Comparison of ENCODE assay signal across 11 cellular contexts in genomic region chr1:91889717-91890459, GRCh38. TPM values are rescaled to one million over a fixed set of nuclear protein-coding genes. Genes with fewer than 3 reads are reported as not detected.
DNase-seq lines count a peak whose midpoint lies in the region; ATAC-seq and TF ChIP-seq lines count a peak whose summit lies in the region.
"Had no signal": no experiment of that assay in that cellular context is flagged by ENCODE, and none has a peak within 500 bp of the region (broad histone marks: within the 10 kb centered on the region; RNA-seq: fewer than 3 reads in every experiment).

No MANE protein-coding gene starts in this region.

- no peak overlapping the region for H3K14ac ChIP-seq in trophoblast cell (ENCODE audit: low read length)

- H2AK5ac ChIP-seq in trophoblast cell (ENCODE audit: low read length), result no peak overlapping the region

- no peak overlapping the region for H4K12ac ChIP-seq in trophoblast cell (ENCODE audit: low read depth, low read length)

- H3K4me3 ChIP-seq in GM23248 (no peak overlapping the region), PC-3 (ENCODE audit: low read length) (no peak overlapping the region), trophoblast cell (ENCODE audit: low read depth, low read length) (no peak overlapping the region), sigmoid colon (no peak overlapping the region)

- H3K79me2 ChIP-seq in GM23248 (ENCODE audit: insufficient read depth) (peaks cover 4% of the 10 kb centered on the region), PC-3 (ENCODE audit: low read length) (no peaks in the 10 kb centered on the region), trophoblast cell (ENCODE audit: control insufficient read depth, insufficient read depth, low read length, poor library complexity) (peaks cover 7% of the 10 kb centered on the region)

- BruUV-seq in PC-3 (replicated peaks; lab: Mats Ljungman, UMichigan), result no TSS peak

- TF ChIP-seq CTCF in PC-3 (conservative IDR thresholded peaks at IDR 0.05; ENCODE audit: low read depth, low read length) (no peak), sigmoid colon (IDR thresholded peaks at IDR 0.05) (no peak)

- DNase-seq in GM23248, result peak; percentile 52
- DNase-seq in PC-3, result peak; percentile 75
- DNase-seq in epithelial cell of prostate (ENCODE audit: low read depth, low spot score), result peak; percentile 75
- DNase-seq in trophoblast cell, result peak; percentile 52 to 84
- no peak for DNase-seq in sigmoid colon
- DNase-seq: immature natural killer cell, NCI-H1436 treated with DMSO at 0.1 percent for 48 hours, T-helper 9 cell had no signal

- CTCF ChIA-PET in PC-3 (lab: Charles Lee), result no interaction called here

- POLR2A ChIA-PET in PC-3 (lab: Charles Lee; ENCODE audit: unreplicated experiment), result interaction anchor here (0.6 kb wide), 1 partner anchor 260 kb away, joined by 3 read pairs; no protein-coding TSS in a partner anchor

- no peak overlapping the region for H2BK120ac ChIP-seq in trophoblast cell (ENCODE audit: insufficient read depth, low read length, poor library complexity)

- no peak for TF ChIP-seq POLR2A in sigmoid colon (IDR thresholded peaks at IDR 0.05)

- H3K4ac ChIP-seq in trophoblast cell (ENCODE audit: low read depth, low read length), result no peak overlapping the region

- H3K9me2 ChIP-seq in GM23248 (ENCODE audit: insufficient read depth) (no peaks in the 10 kb centered on the region), PC-3 (replicated peaks; ENCODE audit: low read length) (no peaks in the 10 kb centered on the region)

- H4K20me1 ChIP-seq in GM23248 (ENCODE audit: insufficient read depth), result no peaks in the 10 kb centered on the region
- H4K20me1 ChIP-seq in PC-3 (ENCODE audit: low read length), result no peaks in the 10 kb centered on the region

- peaks cover 7% of the 10 kb centered on the region for H3K79me1 ChIP-seq in trophoblast cell (ENCODE audit: low read length)

- H3K27me3 ChIP-seq in GM23248 (replicated peaks; ENCODE audit: insufficient read depth) (no peaks in the 10 kb centered on the region), PC-3 (ENCODE audit: low read length) (no peaks in the 10 kb centered on the region), trophoblast cell (ENCODE audit: insufficient read depth, low read length) (peaks cover 7% of the 10 kb centered on the region), sigmoid colon (no peaks in the 10 kb centered on the region)

- ATAC-seq in PC-3 (0 out of 2 replicates have a peak, but pooled peaks have one; percentile 5), HG02840 (IDR thresholded peaks at IDR 0.05; ENCODE audit: low FRiP score, unreplicated experiment) (no peak), HG03520 (IDR thresholded peaks at IDR 0.05; ENCODE audit: unreplicated experiment) (no peak)

- peaks cover 35% of the 10 kb centered on the region for H3F3A ChIP-seq in GM23248 (ENCODE audit: insufficient read depth)
- no peaks in the 10 kb centered on the region for H3F3A ChIP-seq in PC-3 (ENCODE audit: low read length, unreplicated experiment)

- no peak for TF ChIP-seq EP300 in sigmoid colon (IDR thresholded peaks at IDR 0.05)

- H4K8ac ChIP-seq in trophoblast cell (ENCODE audit: low read depth, low read length), result no peak overlapping the region

- H3K27ac ChIP-seq in GM23248 (no peak overlapping the region), PC-3 (ENCODE audit: low read length) (no peak overlapping the region), epithelial cell of prostate (no peak overlapping the region), trophoblast cell (ENCODE audit: low read depth, low read length) (no peak overlapping the region), sigmoid colon (peak overlapping the region in 1 of 4 donors; percentile 63)

- H3K9me3 ChIP-seq in GM23248 (ENCODE audit: low read depth), result no peaks in the 10 kb centered on the region
- H3K9me3 ChIP-seq in PC-3 (ENCODE audit: low read length), result no peaks in the 10 kb centered on the region
- peaks cover under 1% of the 10 kb centered on the region for H3K9me3 ChIP-seq in trophoblast cell (ENCODE audit: insufficient read depth, low read depth, low read length)
- H3K9me3 ChIP-seq in sigmoid colon, result no peaks in the 10 kb centered on the region

- H3K9ac ChIP-seq in GM23248 (no peak overlapping the region), PC-3 (ENCODE audit: low read length) (no peak overlapping the region), trophoblast cell (ENCODE audit: low read length) (no peak overlapping the region)

- H2AFZ ChIP-seq in GM23248 (no peak overlapping the region), PC-3 (ENCODE audit: low read length) (no peak overlapping the region), trophoblast cell (ENCODE audit: insufficient read depth, low read length, poor library complexity) (no peak overlapping the region)

- H3K4me1 ChIP-seq in GM23248 (ENCODE audit: insufficient read depth) (peaks cover 38% of the 10 kb centered on the region), PC-3 (ENCODE audit: insufficient read depth, low read length) (peaks cover 12% of the 10 kb centered on the region), trophoblast cell (ENCODE audit: control insufficient read depth in 1 of 2, insufficient read depth in 2 of 2, low read length in 2 of 2) (peaks cover 2 to 8% of the 10 kb centered on the region in 2 experiments), sigmoid colon (peaks cover 0 to 6% (median 3%) of the 10 kb centered on the region in 4 donors)

- H3K36me3 ChIP-seq in GM23248 (ENCODE audit: low read depth), result no peaks in the 10 kb centered on the region
- H3K36me3 ChIP-seq in PC-3 (ENCODE audit: low read depth, low read length), result no peaks in the 10 kb centered on the region
- H3K36me3 ChIP-seq in trophoblast cell (ENCODE audit: control insufficient read depth in 1 of 2, insufficient read depth in 2 of 2, low read length in 2 of 2), result no peaks in the 10 kb centered on the region
- no peaks in the 10 kb centered on the region for H3K36me3 ChIP-seq in sigmoid colon

- WGBS in GM23248 (ENCODE audit: low coverage in 1 of 2, low lambda C conversion rate in 2 of 2, missing lambda C conversion rate in 2 of 2), 2 experiments, result 62 to 63% methylated on average over 4 to 5 of the region's 5 CpGs
- WGBS in trophoblast cell (ENCODE audit: extremely low coverage, insufficient coverage, insufficient read length), result no CpG with 5 or more reads among the region's 5 CpGs
- 69 to 88% methylated on average over 5 of the region's 5 CpGs for WGBS in sigmoid colon, 2 donors

- intact Hi-C loops in PC-3 (cut with micrococcal nuclease) (loop anchor here (5.0 kb wide), 2 partner anchors 93 to 358 kb away; no protein-coding TSS in a partner anchor), sigmoid colon (cut with DNase I) (loop anchor here (5.0 kb wide), 2 partner anchors 37 to 163 kb away; no protein-coding TSS in a partner anchor)

- peak overlapping the region; percentile 20 for H3K4me2 ChIP-seq in GM23248 (ENCODE audit: unreplicated experiment)
- 0 out of 2 replicates have a peak overlapping the region, but pooled peaks have one; percentile 19 for H3K4me2 ChIP-seq in PC-3 (ENCODE audit: low read length)
- no peak overlapping the region for H3K4me2 ChIP-seq in trophoblast cell (ENCODE audit: low read length)

- in situ Hi-C loops in GM23248 (cut with MboI), result no loop called here

- H2BK5ac ChIP-seq in trophoblast cell (ENCODE audit: low read depth, low read length, poor library complexity), result no peak overlapping the region

- H3K23ac ChIP-seq in trophoblast cell (ENCODE audit: low read length), result no peak overlapping the region

- H2BK12ac ChIP-seq in trophoblast cell (ENCODE audit: low read length), result no peak overlapping the region

- no peak overlapping the region for H4K91ac ChIP-seq in trophoblast cell (ENCODE audit: low read depth, low read length)

- no peak overlapping the region for H3K18ac ChIP-seq in trophoblast cell (ENCODE audit: low read length)

RNA-seq across cellular contexts. Expression of gene TGFBR3, which starts 3.9 kb away (rescaled TPM):
- total RNA-seq in GM23248 (2014; rRNA removed; shearing (Covaris generic)), result 25.4 and 26.5 TPM in 2 replicates
- polyA plus RNA-seq in GM23248 (2016; fragmentation: Nextera tagmentation; extraction: Ambion mirVana) (16.2 and 17.7 TPM in 2 replicates), sigmoid colon (1 to 10 TPM; 1.2 to 9.3 (median 6.6) TPM)
- total RNA-seq in PC-3 (2014; rRNA removed) (2.8 and 3.0 TPM in 2 replicates), sigmoid colon (100 to 1,000 TPM in 3 of 4 donors, 10 to 100 TPM in 1; 92.2 to 170 (median 141) TPM)
- polyA plus RNA-seq in trophoblast cell (2013), result 9.6 and 9.9 TPM in 2 replicates

RNA-seq across cellular contexts. Expression of gene BRDT, which starts 59.3 kb away (rescaled TPM):
- not detected in 2 replicates for total RNA-seq in GM23248 (2014; rRNA removed; shearing (Covaris generic))
- polyA plus RNA-seq in GM23248 (2016; fragmentation: Nextera tagmentation; extraction: Ambion mirVana), result not detected in 2 replicates
- not detected in 2 replicates for total RNA-seq in PC-3 (2014; rRNA removed)
- not detected in 2 replicates for polyA plus RNA-seq in trophoblast cell (2013)
- total RNA-seq in sigmoid colon, result not detected
- not detected for polyA plus RNA-seq in sigmoid colon
- polyA plus RNA-seq: immature natural killer cell, neural cell had no signal
